In genomic region chr3:153138267-153139210, GRCh38 we compare ENCODE assay signal across 1 cellular context.
TF ChIP-seq lines count a peak whose summit lies in the region.

No MANE protein-coding gene starts in this region.

TF ChIP-seq in IMR-90, 13 proteins besides CTCF, POLR2A, EP300 and RAD21 (continued from another document):
- TF ChIP-seq NFE2L2 (IDR thresholded peaks at IDR 0.05; ENCODE audit: low read depth, low read length) (peak; percentile 97), BHLHE40 (IDR thresholded peaks at IDR 0.05; ENCODE audit: low read depth, low read length) (peak; percentile 13; the same call in 1 of the 2 replicates), CEBPB (IDR thresholded peaks at IDR 0.05; ENCODE audit: low read depth, low read length) (peak; percentile 90), MXI1 (IDR thresholded peaks at IDR 0.05; ENCODE audit: borderline replicate concordance, low read depth, low read length) (no peak), CHD1 (IDR thresholded peaks at IDR 0.05; ENCODE audit: low read depth, low read length) (no peak), FOS (IDR thresholded peaks at IDR 0.05; ENCODE audit: low read depth, low read length) (peak; percentile 93), ELK1 (IDR thresholded peaks at IDR 0.05; ENCODE audit: borderline replicate concordance, low read depth, low read length) (no peak), RFX5 (IDR thresholded peaks at IDR 0.05; ENCODE audit: low read depth, low read length) (no peak), MAFK (IDR thresholded peaks at IDR 0.05; ENCODE audit: low read depth, low read length) (peak; percentile 95), USF2 (IDR thresholded peaks at IDR 0.05; ENCODE audit: low read depth, low read length) (no peak), SMC3 (IDR thresholded peaks at IDR 0.05; ENCODE audit: low read depth, low read length) (no peak)
